In the genomic region with DNA sequence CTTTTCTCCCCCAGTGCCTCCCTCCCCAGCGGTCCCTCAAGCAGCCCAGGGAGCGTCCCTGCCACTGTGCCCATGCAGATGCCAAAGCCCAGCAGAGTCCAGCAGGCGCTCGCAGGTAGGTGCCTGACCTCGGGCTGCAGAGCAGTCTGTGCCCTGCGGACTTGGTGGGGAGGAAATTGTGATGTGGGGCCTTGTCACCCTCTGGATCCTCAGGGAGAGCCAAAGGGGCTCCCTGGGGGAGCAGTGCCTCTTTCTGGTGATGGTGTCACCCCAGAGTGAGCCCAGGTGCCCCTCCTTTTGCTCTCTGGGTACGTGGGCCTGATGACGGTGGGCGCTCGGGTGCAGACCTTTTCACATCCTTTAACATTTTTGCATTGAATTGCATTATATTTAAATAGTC, we compare ENCODE assay signal across 6 cellular contexts. TPM values are rescaled to one million over a fixed set of nuclear protein-coding genes. Genes with fewer than 3 reads are reported as not detected.
"Had no signal": no experiment of that assay in that cellular context is flagged by ENCODE, and none has a peak within 500 bp of the region (broad histone marks: within the 10 kb centered on the region; RNA-seq: fewer than 3 reads in every experiment).

No MANE protein-coding gene starts in this region.

RNA-seq across cellular contexts. Expression of gene UPK3B, which starts 18.2 kb away (rescaled TPM):
- total RNA-seq: H4, HepG2, HT1080 had no signal
- polyA plus RNA-seq: GM23248, HepG2, IgD-negative memory B cell had no signal

RNA-seq across cellular contexts. Expression of gene SPDYE16, which starts 51.0 kb away (rescaled TPM):
- total RNA-seq: GM23248, H4, H7, HT1080 had no signal
- polyA plus RNA-seq: HepG2 had no signal
